In the genomic region with DNA sequence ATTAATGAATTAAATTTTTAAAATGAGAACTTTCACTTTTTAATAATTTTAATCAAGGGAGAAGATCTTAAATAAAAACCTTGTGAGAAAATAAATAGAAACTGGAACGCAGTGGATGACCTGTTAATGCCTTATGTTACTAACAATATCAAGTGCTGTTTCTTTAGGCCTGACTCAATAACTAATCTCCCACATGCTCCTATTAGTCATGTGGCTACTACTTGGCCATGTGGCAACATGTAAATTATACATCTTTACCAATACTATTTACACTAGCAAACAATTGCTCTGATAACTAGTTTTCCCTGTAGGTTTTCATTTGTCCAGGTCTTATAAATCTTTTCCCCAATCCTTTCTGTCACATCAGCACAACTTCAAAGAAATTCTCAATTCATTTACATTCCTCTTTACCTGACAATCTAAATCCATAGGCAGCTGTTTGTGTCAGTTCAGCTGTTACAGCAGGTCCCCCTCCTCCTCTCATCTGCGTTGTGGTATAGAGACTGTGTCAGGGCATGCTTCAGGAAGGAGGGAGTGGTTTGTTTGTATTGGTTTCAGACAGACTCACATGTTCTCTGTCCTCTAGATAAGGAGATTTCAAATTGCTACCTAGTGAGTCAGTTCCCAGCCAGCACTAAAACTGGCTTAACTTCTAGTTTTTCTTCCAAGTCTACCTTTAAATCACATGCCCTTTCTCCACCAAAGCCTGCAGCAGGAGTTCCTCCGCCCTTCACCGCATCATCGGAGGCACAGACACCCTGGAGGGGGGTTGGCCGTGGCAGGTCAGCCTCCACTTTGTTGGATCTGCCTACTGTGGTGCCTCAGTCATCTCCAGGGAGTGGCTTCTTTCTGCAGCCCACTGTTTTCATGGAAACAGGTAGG, we compare ENCODE assay signal across 8 cellular contexts. TPM values are rescaled to one million over a fixed set of nuclear protein-coding genes. Genes with fewer than 3 reads are reported as not detected.
DNase-seq lines count a peak whose midpoint lies in the region; ATAC-seq lines count a peak whose summit lies in the region.

No MANE protein-coding gene starts in this region.

- H3K27ac Mint-ChIP-seq in activated CD4-positive, alpha-beta T cell treated with anti-CD3 and anti-CD28 coated beads for 36 hours = peak overlapping the region; percentile 61
- peak overlapping the region; percentile 71 for H3K27ac Mint-ChIP-seq in activated naive CD4-positive, alpha-beta T cell treated with anti-CD3 and anti-CD28 coated beads, Interleukin-2, amount 50 U/mL, for 24 hours

- intact Hi-C loops in activated CD4-positive, alpha-beta T cell treated with anti-CD3 and anti-CD28 coated beads for 36 hours (cut with DNase I, micrococcal nuclease) = loop anchor here in 1 of 2 experiments (1.0 kb wide), 1 partner anchor 11 kb away; the partner anchor contains the start of gene C3orf52

- ATAC-seq in activated CD4-positive, alpha-beta T cell treated with anti-CD3 and anti-CD28 coated beads for 36 hours = peak; percentile 96
- ATAC-seq in HG02870 (IDR thresholded peaks at IDR 0.05; ENCODE audit: unreplicated experiment) (peak; percentile 98), left lobe of liver (peak; percentile 46)

- H3K4me1 Mint-ChIP-seq in activated CD4-positive, alpha-beta T cell treated with anti-CD3 and anti-CD28 coated beads for 36 hours = peaks cover 45% of the 10 kb centered on the region
- H3K4me1 Mint-ChIP-seq in activated naive CD4-positive, alpha-beta T cell treated with anti-CD3 and anti-CD28 coated beads, Interleukin-2, amount 50 U/mL, for 24 hours = peaks cover 50% of the 10 kb centered on the region

- POLR2A ChIA-PET in activated CD4-positive, alpha-beta T cell treated with anti-CD3 and anti-CD28 coated beads for 36 hours (lab: Charles Lee) = no interaction called here

- H3K4me3 Mint-ChIP-seq in activated CD4-positive, alpha-beta T cell treated with anti-CD3 and anti-CD28 coated beads for 36 hours = peak overlapping the region; percentile 6
- peak overlapping the region; percentile 8 for H3K4me3 Mint-ChIP-seq in activated naive CD4-positive, alpha-beta T cell treated with anti-CD3 and anti-CD28 coated beads, Interleukin-2, amount 50 U/mL, for 24 hours

- DNase-seq in activated CD4-positive, alpha-beta T cell treated with anti-CD3 and anti-CD28 coated beads for 36 hours = peak; percentile 65
- DNase-seq in activated CD4-positive, alpha-beta T cell treated with anti-CD3 and anti-CD28 coated beads for 1 hour = no peak
- DNase-seq in NCI-H345 (lab: John Stamatoyannopoulos, UW) (peak; percentile 68), left lobe of liver (ENCODE audit: low spot score) (no peak), GDM1 (lab: John Stamatoyannopoulos, UW) (no peak), mesenteric fat pad (ENCODE audit: low spot score) (no peak)

- H3K9me3 Mint-ChIP-seq in activated CD4-positive, alpha-beta T cell treated with anti-CD3 and anti-CD28 coated beads for 36 hours (ENCODE audit: low read depth) = peaks cover 5% of the 10 kb centered on the region
- no peaks in the 10 kb centered on the region for H3K9me3 Mint-ChIP-seq in activated naive CD4-positive, alpha-beta T cell treated with anti-CD3 and anti-CD28 coated beads, Interleukin-2, amount 50 U/mL, for 24 hours

- H3K36me3 Mint-ChIP-seq in activated CD4-positive, alpha-beta T cell treated with anti-CD3 and anti-CD28 coated beads for 36 hours (ENCODE audit: low read depth) = peaks cover 4% of the 10 kb centered on the region
- no peaks in the 10 kb centered on the region for H3K36me3 Mint-ChIP-seq in activated naive CD4-positive, alpha-beta T cell treated with anti-CD3 and anti-CD28 coated beads, Interleukin-2, amount 50 U/mL, for 24 hours

- CTCF ChIA-PET in activated CD4-positive, alpha-beta T cell treated with anti-CD3 and anti-CD28 coated beads for 36 hours (lab: Charles Lee) = interaction anchor here (0.6 to 1.4 kb wide), 3 partner anchors 22 to 37 kb away, joined by 3 to 5 read pairs (median 3); no protein-coding TSS in a partner anchor

- no peaks in the 10 kb centered on the region for H3K27me3 Mint-ChIP-seq in activated CD4-positive, alpha-beta T cell treated with anti-CD3 and anti-CD28 coated beads for 36 hours
- H3K27me3 Mint-ChIP-seq in activated naive CD4-positive, alpha-beta T cell treated with anti-CD3 and anti-CD28 coated beads, Interleukin-2, amount 50 U/mL, for 24 hours = no peaks in the 10 kb centered on the region

RNA-seq across cellular contexts. Expression of gene C3orf52, which starts 11.3 kb away (rescaled TPM):
- total RNA-seq in activated CD4-positive, alpha-beta T cell treated with anti-CD3 and anti-CD28 coated beads for 36 hours = 1 to 10 TPM; 8.7 to 9.3 TPM
- total RNA-seq in left lobe of liver (0.28 TPM), mesenteric fat pad (3.6 TPM)

RNA-seq across cellular contexts. Expression of gene TMPRSS7, which starts 40.3 kb away (rescaled TPM):
- not detected for total RNA-seq in activated CD4-positive, alpha-beta T cell treated with anti-CD3 and anti-CD28 coated beads for 36 hours
- total RNA-seq in left lobe of liver = not detected
- total RNA-seq in mesenteric fat pad = not detected

RNA-seq across cellular contexts. Expression of gene GCSAM, which starts 58.2 kb away (rescaled TPM):
- 10 to 100 TPM in 1 of 2 experiments, 1 to 10 TPM in 1; 9.3 to 12.1 TPM for total RNA-seq in activated CD4-positive, alpha-beta T cell treated with anti-CD3 and anti-CD28 coated beads for 36 hours
- total RNA-seq in left lobe of liver (0.18 TPM), mesenteric fat pad (not detected)

Comparison
In these comparisons a context has a peak if more than half of its experiments do, and no peak if none do; other contexts are left out.
1. DNase-seq: peak in activated CD4-positive, alpha-beta T cell treated with anti-CD3 and anti-CD28 coated beads for 36 hours (single experiment) and NCI-H345 (single experiment); none in activated CD4-positive, alpha-beta T cell treated with anti-CD3 and anti-CD28 coated beads for 1 hour (single experiment), left lobe of liver (single experiment), GDM1 (single experiment) and mesenteric fat pad (single experiment).
2. ATAC-seq: peak in every context shown above with its lines; median percentile 98 in HG02870; 96 in activated CD4-positive, alpha-beta T cell treated with anti-CD3 and anti-CD28 coated beads for 36 hours; 46 in left lobe of liver.